26 cellular contexts compared by ENCODE assay signal in the genomic region with DNA sequence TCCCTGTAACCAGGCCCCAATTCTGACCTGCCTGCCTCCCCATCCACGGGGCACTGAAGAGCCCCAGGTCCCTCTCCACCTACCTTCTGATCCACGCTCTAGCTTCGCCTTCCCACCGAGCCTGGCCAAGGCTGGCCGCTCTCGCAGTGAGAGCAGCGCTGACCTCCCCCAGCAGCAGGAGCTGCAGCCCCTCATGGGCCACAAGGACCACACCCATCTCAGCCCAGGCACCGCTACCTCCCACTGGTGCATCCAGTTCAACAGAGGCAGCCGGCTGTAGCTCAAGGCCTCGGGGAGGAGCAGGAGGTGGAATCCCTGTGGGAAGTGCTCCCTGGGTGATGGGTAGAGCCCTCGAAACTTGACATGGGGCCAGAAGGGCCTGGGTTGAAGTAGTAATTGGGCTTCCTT. TPM values are rescaled to one million over a fixed set of nuclear protein-coding genes. Genes with fewer than 3 reads are reported as not detected.
"Had no signal": no experiment of that assay in that cellular context is flagged by ENCODE, and none has a peak within 500 bp of the region (broad histone marks: within the 10 kb centered on the region; RNA-seq: fewer than 3 reads in every experiment).

No MANE protein-coding gene starts in this region.

- DNase-seq: activated CD4-positive, alpha-beta memory T cell treated with anti-CD3 and anti-CD28 coated beads, Interleukin-2, amount 10 ng/mL, durations not matched to agents 7 days and 5 days; activated CD4-positive, alpha-beta T cell treated with anti-CD3 and anti-CD28 coated beads for 4 hours; activated CD4-positive, CD25-positive, alpha-beta regulatory T cell; activated effector memory CD4-positive, alpha-beta T cell treated with Interleukin-2 at 50 U/mL for 16 hours; activated naive CD4-positive, alpha-beta T cell treated with anti-CD3 and anti-CD28 coated beads, Interleukin-2, amount 10 ng/mL, durations not matched to agents 7 days and 5 days; activated T-cell treated with anti-CD3 and anti-CD28 coated beads, Interleukin-2, amount 50 U/mL, for 72 hours; anterior cingulate cortex; body of pancreas; effector memory CD4-positive, alpha-beta T cell; glutamatergic neuron; immature natural killer cell; kidney glomerular epithelial cell; left ventricle myocardium inferior; midbrain; nephron progenitor cell; occipital lobe; stimulated activated CD4-positive, alpha-beta T cell treated with anti-CD3 and anti-CD28 coated beads, Interleukin-4, amount 100 ng/mL, for 24 hours; stimulated activated naive CD4-positive, alpha-beta T cell treated with Interleukin-2 at 50 U/mL for 16 hours; substantia nigra; SW 1271; T-helper 17 cell; thyroid gland had no signal

- H3K27me3 ChIP-seq: body of pancreas, cardiac muscle cell, hepatocyte, thyroid gland had no signal

- H3K4me2 ChIP-seq: hepatocyte had no signal

- H3K36me3 ChIP-seq: cardiac muscle cell, left ventricle myocardium inferior, thyroid gland had no signal

- H3K27ac ChIP-seq: body of pancreas, cardiac muscle cell, hepatocyte, left ventricle myocardium inferior, thyroid gland had no signal

- H2AFZ ChIP-seq: hepatocyte had no signal

- ATAC-seq: activated T-cell treated with anti-CD3 and anti-CD28 coated beads, Interleukin-2, amount 50 U/mL, for 72 hours; body of pancreas; T-helper 17 cell had no signal

- H3K4me1 ChIP-seq: body of pancreas, left ventricle myocardium inferior had no signal

- H3K9me3 ChIP-seq: body of pancreas, left ventricle myocardium inferior, thyroid gland had no signal

- H3K4me3 ChIP-seq: body of pancreas, cardiac muscle cell, hepatocyte, left ventricle myocardium inferior, thyroid gland had no signal

- H3K79me2 ChIP-seq: hepatocyte had no signal

RNA-seq across cellular contexts. Expression of gene KCTD19, which starts 55.6 kb away (rescaled TPM):
- total RNA-seq: hepatocyte, left ventricle myocardium inferior, lung microvascular endothelial cell, T-helper 17 cell had no signal
- polyA plus RNA-seq: cardiac muscle cell, esophagus, hepatocyte, immature natural killer cell had no signal
